12 cellular contexts compared by ENCODE assay signal in genomic region chr1:20367626-20368025, GRCh38.
"Had no signal": no experiment of that assay in that cellular context is flagged by ENCODE, and none has a peak within 500 bp of the region (broad histone marks: within the 10 kb centered on the region; RNA-seq: fewer than 3 reads in every experiment).

No MANE protein-coding gene starts in this region.

- DNase-seq: activated CD4-positive, CD25-positive, alpha-beta regulatory T cell; activated CD8-positive, alpha-beta memory T cell treated with anti-CD3 and anti-CD28 coated beads, Interleukin-2, amount 10 ng/mL, durations not matched to agents 7 days and 5 days; activated gamma-delta T cell treated with Interleukin-2 at 50 U/mL for 16 hours; activated naive CD8-positive, alpha-beta T cell treated with anti-CD3 and anti-CD28 coated beads, Interleukin-2, amount 50 U/mL, for 24 hours; erythroblast; naive thymus-derived CD4-positive, alpha-beta T cell; occipital lobe; stimulated activated CD4-positive, alpha-beta T cell treated with anti-CD3 and anti-CD28 coated beads, Interleukin-2, amount 100 ng/mL, for 48 hours; stimulated activated naive CD8-positive, alpha-beta T cell treated with anti-CD3 and anti-CD28 coated beads, Interleukin-15, Interleukin-2, amounts not matched to agents 100 U/mL and 50 U/mL, for 24 hours had no signal

- H3K27ac Mint-ChIP-seq: activated CD8-positive, alpha-beta memory T cell treated with anti-CD3 and anti-CD28 coated beads, Interleukin-2, amount 10 ng/mL, durations not matched to agents 7 days and 5 days; activated naive CD8-positive, alpha-beta T cell treated with anti-CD3 and anti-CD28 coated beads, Interleukin-2, amount 50 U/mL, for 24 hours; naive thymus-derived CD4-positive, alpha-beta T cell; T-helper 1 cell treated with Interleukin-12 subunit alpha and Interleukin-12 subunit beta and Interleukin-4 antibody, amounts not matched to agents 30 μg/mL and 1 μg/mL, for 36 hours had no signal

- H3K9me3 Mint-ChIP-seq: activated naive CD8-positive, alpha-beta T cell treated with anti-CD3 and anti-CD28 coated beads, Interleukin-2, amount 50 U/mL, for 24 hours; T-helper 1 cell treated with Interleukin-12 subunit alpha and Interleukin-12 subunit beta and Interleukin-4 antibody, amounts not matched to agents 30 μg/mL and 1 μg/mL, for 36 hours had no signal

- H3K36me3 ChIP-seq: suprapubic skin had no signal

- H3K27ac ChIP-seq: hepatocyte, suprapubic skin had no signal

- ATAC-seq: activated CD8-positive, alpha-beta memory T cell treated with anti-CD3 and anti-CD28 coated beads, Interleukin-2, amount 10 ng/mL, durations not matched to agents 7 days and 5 days; naive thymus-derived CD4-positive, alpha-beta T cell; stimulated activated naive CD8-positive, alpha-beta T cell treated with anti-CD3 and anti-CD28 coated beads, Interleukin-15, Interleukin-2, amounts not matched to agents 100 U/mL and 50 U/mL, for 24 hours had no signal

- H3K4me3 Mint-ChIP-seq: activated CD8-positive, alpha-beta memory T cell treated with anti-CD3 and anti-CD28 coated beads, Interleukin-2, amount 10 ng/mL, durations not matched to agents 7 days and 5 days; activated naive CD8-positive, alpha-beta T cell treated with anti-CD3 and anti-CD28 coated beads, Interleukin-2, amount 50 U/mL, for 24 hours; T-helper 1 cell treated with Interleukin-12 subunit alpha and Interleukin-12 subunit beta and Interleukin-4 antibody, amounts not matched to agents 30 μg/mL and 1 μg/mL, for 36 hours had no signal

- H3K4me1 Mint-ChIP-seq: activated CD8-positive, alpha-beta memory T cell treated with anti-CD3 and anti-CD28 coated beads, Interleukin-2, amount 10 ng/mL, durations not matched to agents 7 days and 5 days had no signal

- H3K9me3 ChIP-seq: suprapubic skin had no signal

- H3K36me3 Mint-ChIP-seq: activated CD8-positive, alpha-beta memory T cell treated with anti-CD3 and anti-CD28 coated beads, Interleukin-2, amount 10 ng/mL, durations not matched to agents 7 days and 5 days had no signal
